Comparison of ENCODE assay signal across 2 cellular contexts in genomic region chr19:7408251-7408650, GRCh38.
TF ChIP-seq lines count a peak whose summit lies in the region.

No MANE protein-coding gene starts in this region.

TF ChIP-seq in WTC11, 78 proteins besides CTCF, POLR2A, EP300 and RAD21 (continued from another document):
- no peak for TF ChIP-seq PREB (CRISPR knock-in tag; IDR thresholded peaks at IDR 0.05; ENCODE audit: borderline replicate concordance)
- TF ChIP-seq E2F5 (CRISPR knock-in tag; IDR thresholded peaks at IDR 0.05): no peak

TF ChIP-seq in GM23338, 12 proteins besides CTCF, POLR2A, EP300 and RAD21 (continued from another document):
- TF ChIP-seq ETS1 (IDR thresholded peaks at IDR 0.05): no peak
